ENCODE assay signal across 9 cellular contexts in the genomic region with DNA sequence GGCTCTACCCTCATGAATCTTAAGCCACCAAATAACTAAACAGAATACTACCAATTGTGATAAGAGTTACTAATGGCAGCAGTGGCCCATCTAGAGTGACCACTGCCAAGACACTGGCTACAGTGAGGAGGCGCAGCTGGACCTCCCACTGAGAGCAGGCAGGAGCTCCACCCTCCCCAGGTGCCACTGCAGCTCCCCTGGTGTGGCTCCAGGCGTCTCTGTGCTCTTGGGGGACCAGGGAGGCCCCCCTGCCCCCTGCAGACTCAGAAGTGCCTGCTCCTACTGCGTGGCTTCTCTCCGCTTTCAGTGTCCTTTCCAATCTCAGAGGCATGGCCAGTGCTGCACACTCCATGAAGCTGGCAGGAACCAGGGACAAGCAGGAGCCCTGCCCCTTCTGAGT. TPM values are rescaled to one million over a fixed set of nuclear protein-coding genes. Genes with fewer than 3 reads are reported as not detected.
"Had no signal": no experiment of that assay in that cellular context is flagged by ENCODE, and none has a peak within 500 bp of the region (broad histone marks: within the 10 kb centered on the region; RNA-seq: fewer than 3 reads in every experiment).

No MANE protein-coding gene starts in this region.

- H3K4me1 Mint-ChIP-seq: GM23338, H9 had no signal

- H2AFZ ChIP-seq: GM23338 had no signal

- H3K27ac Mint-ChIP-seq: GM23338, H9, HFFc6 had no signal

- DNase-seq: H9, HCEC 1CT, HFFc6, IMR-90 had no signal

- H3K4me3 ChIP-seq: GM23338, K562 had no signal

- H3K4me3 Mint-ChIP-seq: GM23338, H9, HFFc6 had no signal

- ATAC-seq: GM23338, K562 had no signal

- H3K27ac ChIP-seq: HL-60 had no signal

- H3K4me2 ChIP-seq: GM23338 had no signal

RNA-seq across cellular contexts. Expression of gene MC3R, which starts 23.4 kb away (rescaled TPM):
- total RNA-seq: GM23338, H1, H9, HFFc6, HT1080, IMR-90, K562 had no signal
